ENCODE assay signal across 8 cellular contexts in the genomic region with DNA sequence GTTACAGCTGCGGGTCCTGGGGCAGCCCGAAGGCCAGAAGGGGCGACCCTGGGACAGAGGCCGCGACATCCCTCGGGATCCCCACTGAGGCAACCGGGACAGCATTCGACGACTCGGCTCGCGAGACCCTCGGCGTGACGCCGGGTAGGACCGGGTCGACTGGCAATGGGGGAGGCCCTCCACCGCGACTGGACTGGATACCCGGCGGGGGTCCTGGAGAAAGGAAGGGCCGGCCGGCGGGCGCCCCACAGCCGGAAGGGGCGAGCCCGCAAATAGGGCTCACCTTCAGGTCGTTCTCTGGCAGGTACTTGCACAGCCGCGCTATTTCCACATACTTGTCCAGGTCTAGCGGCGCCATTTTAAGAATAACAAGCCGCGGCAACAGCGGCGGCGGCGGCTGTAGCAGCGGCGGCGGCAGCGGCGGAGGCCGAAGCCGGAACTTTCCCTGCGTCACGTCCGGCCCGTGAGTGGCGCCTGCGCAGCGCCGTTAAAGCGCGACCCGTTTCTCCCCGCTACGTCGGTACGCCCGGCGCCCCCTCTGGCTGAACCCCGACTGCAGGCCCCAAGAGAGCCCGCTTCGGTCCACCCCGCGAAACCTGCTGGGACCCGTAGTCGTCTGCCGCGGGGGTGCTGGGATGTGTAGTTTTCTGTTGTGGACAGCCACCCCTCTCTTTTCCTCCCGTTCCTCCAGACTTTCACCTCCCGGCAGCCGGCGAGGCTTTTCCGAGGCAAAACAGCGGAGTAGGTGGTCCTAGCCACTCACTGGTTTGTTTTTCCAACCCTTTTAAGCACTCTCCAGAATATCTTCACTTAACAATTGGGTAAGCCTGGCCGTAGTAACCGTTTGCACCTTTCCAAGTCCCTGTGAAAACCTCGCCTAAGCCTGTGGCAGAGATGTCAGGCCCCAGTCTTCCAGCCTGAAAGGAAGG. TPM values are rescaled to one million over a fixed set of nuclear protein-coding genes. Genes with fewer than 3 reads are reported as not detected.
DNase-seq lines count a peak whose midpoint lies in the region; ATAC-seq and TF ChIP-seq lines count a peak whose summit lies in the region.

A gene (minus strand): TSS at position 443 of the 929 bp plus-strand sequence. CDS start 85 bp downstream, at position 358.

- DNase-seq in NCI-H1694 (lab: John Stamatoyannopoulos, UW) (peak; percentile 79), T-helper 17 cell (peak; percentile 94 to 98 (median 95)), right atrium auricular region (ENCODE audit: low spot score) (peak; percentile 96), pulmonary artery endothelial cell (ENCODE audit: low read depth, low spot score) (peak; percentile 91), uterus (peak; percentile 95 to 97)

- H3K27me3 ChIP-seq in right atrium auricular region: no peaks in the 10 kb centered on the region
- no peaks in the 10 kb centered on the region for H3K27me3 ChIP-seq in uterus

- TF ChIP-seq CTCF in right atrium auricular region (IDR thresholded peaks at IDR 0.05): peak; percentile 44 to 64
- TF ChIP-seq CTCF in uterus (IDR thresholded peaks at IDR 0.05): peak; percentile 57 to 77 (median 72)

- H3K27me3 Mint-ChIP-seq in T-helper 17 cell: no peaks in the 10 kb centered on the region

- H3K9me3 ChIP-seq in T-helper 17 cell (ENCODE audit: control insufficient read depth, low read length, poor library complexity, severe bottlenecking) (no peaks in the 10 kb centered on the region), right atrium auricular region (no peaks in the 10 kb centered on the region), uterus (no peaks in the 10 kb centered on the region)

- intact Hi-C loops in uterus (cut with DNase I; ENCODE audit: low total_unique reads): no loop called here

- peak within 1 kb of the TSS; percentile 92 for H3K4me3 Mint-ChIP-seq in T-helper 17 cell

- peak within 1 kb of the TSS; percentile 92 for H3K27ac Mint-ChIP-seq in T-helper 17 cell

- H3K36me3 Mint-ChIP-seq in T-helper 17 cell (ENCODE audit: low read depth): no peaks in the 10 kb centered on the region

- no peaks in the 10 kb centered on the region for H3K36me3 ChIP-seq in right atrium auricular region
- H3K36me3 ChIP-seq in uterus: no peaks in the 10 kb centered on the region

- H3K4me1 ChIP-seq in right atrium auricular region: peaks cover 0 to 45% of the 10 kb centered on the region in 2 donors
- H3K4me1 ChIP-seq in uterus: peaks cover 9 to 13% of the 10 kb centered on the region in 2 donors

- peak; percentile 97 for ATAC-seq in HG02885 (IDR thresholded peaks at IDR 0.05; ENCODE audit: poor library complexity, unreplicated experiment)
- peak; percentile 96 for ATAC-seq in T-helper 17 cell

- H3K4me1 Mint-ChIP-seq in T-helper 17 cell: peaks cover 25% of the 10 kb centered on the region

- H3K27ac ChIP-seq in angular gyrus (ENCODE audit: low read depth, low read length) (peak within 1 kb of the TSS; percentile 89), right atrium auricular region (peak within 1 kb of the TSS; percentile 91 to 93), uterus (peak within 1 kb of the TSS; percentile 91 to 92)

- H3K4me3 ChIP-seq in right atrium auricular region (peak within 1 kb of the TSS; percentile 94), uterus (peak within 1 kb of the TSS; percentile 74 to 93)

- TF ChIP-seq POLR2A in GM15510 (IDR thresholded peaks at IDR 0.05; ENCODE audit: borderline replicate concordance, extremely low read depth, insufficient read length): peak; percentile 92
- peak; percentile 54 to 87 for TF ChIP-seq POLR2A in uterus (IDR thresholded peaks at IDR 0.05)

RNA-seq across cellular contexts. Expression of the gene that starts here (rescaled TPM):
- 10 to 100 TPM; 34.3 to 34.6 TPM for total RNA-seq in T-helper 17 cell
- 10 to 100 TPM; 28.5 to 32.9 TPM for total RNA-seq in right atrium auricular region
- total RNA-seq in pulmonary artery endothelial cell: 15.1 and 16.5 TPM in 2 replicates
- total RNA-seq in uterus: 10 to 100 TPM; 19.0 to 43.7 (median 21.2) TPM

Comparison
In these comparisons a context has a peak if more than half of its experiments do, and no peak if none do; other contexts are left out.
1. Peak in every context shown above with its lines: DNase-seq, ATAC-seq, H3K4me3 ChIP-seq and H3K27ac ChIP-seq.